Comparison of ENCODE assay signal across 31 cellular contexts in genomic region chr19:56098731-56099577, GRCh38.
"Had no signal": no experiment of that assay in that cellular context is flagged by ENCODE, and none has a peak within 500 bp of the region (broad histone marks: within the 10 kb centered on the region; RNA-seq: fewer than 3 reads in every experiment).

No MANE protein-coding gene starts in this region.

- ATAC-seq: activated CD8-positive, alpha-beta T cell treated with anti-CD3 and anti-CD28 coated beads, Interleukin-2, amount 10 ng/mL, durations not matched to agents 7 days and 5 days; activated naive CD4-positive, alpha-beta T cell treated with anti-CD3 and anti-CD28 coated beads, Interleukin-2, amount 50 U/mL, for 72 hours; activated naive CD8-positive, alpha-beta T cell treated with anti-CD3 and anti-CD28 coated beads, Interleukin-2, amount 50 U/mL, for 24 hours; activated T-cell treated with anti-CD3 and anti-CD28 coated beads, Interleukin-2, amount 50 U/mL, for 4 hours; body of pancreas; SK-N-SH treated with all-trans-retinoic acid at 6 μM for 48 hours; WTC11 had no signal

- H3K27ac ChIP-seq: ascending aorta, body of pancreas, Peyer's patch, RWPE1, SJSA1 had no signal

- H3K4me1 ChIP-seq: ascending aorta, body of pancreas, Peyer's patch, SJSA1 had no signal

- H3K9me3 ChIP-seq: ascending aorta, body of pancreas, MG63, Peyer's patch had no signal

- DNase-seq: activated CD4-positive, alpha-beta T cell treated with anti-CD3 and anti-CD28 coated beads for 48 hours; activated CD4-positive, alpha-beta T cell treated with anti-CD3 and anti-CD28 coated beads, Interleukin-2, amount 50 U/mL, for 4 hours; activated CD4-positive, CD25-positive, alpha-beta regulatory T cell treated with anti-CD3 and anti-CD28 coated beads, Interleukin-2, amount 50 U/mL, for 72 hours; activated CD8-positive, alpha-beta T cell treated with anti-CD3 and anti-CD28 coated beads, Interleukin-2, amount 10 ng/mL, durations not matched to agents 7 days and 5 days; activated effector memory CD4-positive, alpha-beta T cell treated with anti-CD3 and anti-CD28 coated beads, Interleukin-2, amount 50 U/mL, for 16 hours; activated naive CD4-positive, alpha-beta T cell treated with Interleukin-2 at 50 U/mL for 16 hours; activated naive CD8-positive, alpha-beta T cell treated with anti-CD3 and anti-CD28 coated beads, Interleukin-2, amount 50 U/mL, for 24 hours; activated T-cell treated with anti-CD3 and anti-CD28 coated beads, Interleukin-2, amount 50 U/mL, for 4 hours; amniotic stem cell; body of pancreas; MG63; MV-4-11; NCI-H1092 treated with DMSO at 0.1 percent for 48 hours; NCI-H1417 treated with DMSO at 0.1 percent for 48 hours; NCI-H1694; NCI-H2029; NCI-H2107; NCI-H345; NCI-H510A; NCI-H526 treated with DMSO at 0.1 percent for 48 hours; NCI-H82; Peyer's patch; SHP77; SW 1271 had no signal

- FAIRE-seq: bronchial epithelial cell had no signal

- H3K27me3 ChIP-seq: ascending aorta, body of pancreas, MG63, Peyer's patch, SJSA1 had no signal

- H3K4me3 ChIP-seq: ascending aorta, body of pancreas, MG63, Peyer's patch, SJSA1 had no signal
